ENCODE assay signal across 8 cellular contexts in genomic region chr3:185283374-185283935, GRCh38. TPM values are rescaled to one million over a fixed set of nuclear protein-coding genes. Genes with fewer than 3 reads are reported as not detected.
A peak's percentile ranks its signal among the peaks of the same experiment; 100 is the strongest.
DNase-seq lines count a peak whose midpoint lies in the region; ATAC-seq and TF ChIP-seq lines count a peak whose summit lies in the region.

No MANE protein-coding gene starts in this region.

- no peaks in the 10 kb centered on the region for H3K9me3 Mint-ChIP-seq in endothelial cell (ENCODE audit: unreplicated experiment)

- peaks cover 5% of the 10 kb centered on the region for H3K36me3 Mint-ChIP-seq in endothelial cell (ENCODE audit: low read depth, unreplicated experiment)

- H3K36me3 ChIP-seq in ovary, result no peaks in the 10 kb centered on the region

- TF ChIP-seq CTCF in endothelial cell (IDR thresholded peaks at IDR 0.05; ENCODE audit: unreplicated experiment) (no peak), ovary (IDR thresholded peaks at IDR 0.05) (no peak)

- peak overlapping the region in 1 of 2 donors; percentile 52 for H3K27ac ChIP-seq in ovary

- peak overlapping the region; percentile 86 for H3K27ac Mint-ChIP-seq in endothelial cell (ENCODE audit: unreplicated experiment)

- peak; percentile 40 for DNase-seq in ELR (ENCODE audit: low read depth)
- peak; percentile 33 for DNase-seq in OCI-M1 (lab: John Stamatoyannopoulos, UW)
- DNase-seq in endothelial cell (ENCODE audit: low spot score), result no peak
- DNase-seq in ovary, result no peak
- DNase-seq in NCI-H774 (lab: John Stamatoyannopoulos, UW), result no peak
- DNase-seq in stimulated activated CD8-positive, alpha-beta memory T cell treated with anti-CD3 and anti-CD28 coated beads, Interleukin-4, amount 100 ng/mL, for 48 hours, result no peak
- DNase-seq in NCI-H446 (lab: John Stamatoyannopoulos, UW), result no peak

- peak overlapping the region; percentile 96 for H3K4me3 Mint-ChIP-seq in endothelial cell (ENCODE audit: unreplicated experiment)

- H3K27me3 Mint-ChIP-seq in endothelial cell (ENCODE audit: unreplicated experiment), result peaks cover 3% of the 10 kb centered on the region

- intact Hi-C loops in ovary (cut with DNase I), result loop anchor here in 1 of 4 donors (10.0 kb wide), 1 partner anchor 211 kb away; the partner anchor contains the start of gene TMEM41A

- no peaks in the 10 kb centered on the region for H3K9me3 ChIP-seq in ovary

- H3K4me1 ChIP-seq in ovary (ENCODE audit: insufficient read depth), result peaks cover 8% of the 10 kb centered on the region

- no peak for ATAC-seq in HG03439 (IDR thresholded peaks at IDR 0.05; ENCODE audit: unreplicated experiment)

- peak overlapping the region; percentile 44 for H3K4me3 ChIP-seq in ovary

- no peak for TF ChIP-seq POLR2A in ovary (IDR thresholded peaks at IDR 0.05)

- 50 to 52% (median 50%) methylated on average over 9 of the region's 9 CpGs for WGBS in ovary, 3 donors

- TF ChIP-seq EP300 in ovary (IDR thresholded peaks at IDR 0.05), result no peak

- H3K27me3 ChIP-seq in ovary, result no peaks in the 10 kb centered on the region

- H3K4me1 Mint-ChIP-seq in endothelial cell (ENCODE audit: unreplicated experiment), result peaks cover 11% of the 10 kb centered on the region

RNA-seq across cellular contexts. Expression of gene EHHADH, which starts 29.6 kb away (rescaled TPM):
- 6.8 TPM for total RNA-seq in endothelial cell (ENCODE audit: unreplicated experiment)
- total RNA-seq in ovary, result 1 to 10 TPM; 1.4 to 6.9 (median 2.9) TPM
- polyA plus RNA-seq in ovary, result 1 to 10 TPM; 2.1 to 6.6 TPM

Comparison
In these comparisons a context has a peak if more than half of its experiments do, and no peak if none do; other contexts are left out.
1. DNase-seq: peak in ELR (single experiment) and OCI-M1 (single experiment); none in endothelial cell (single experiment), ovary (0 of 5), NCI-H774 (single experiment), stimulated activated CD8-positive, alpha-beta memory T cell treated with anti-CD3 and anti-CD28 coated beads, Interleukin-4, amount 100 ng/mL, for 48 hours (single experiment) and NCI-H446 (0 of 2).